In the genomic region with DNA sequence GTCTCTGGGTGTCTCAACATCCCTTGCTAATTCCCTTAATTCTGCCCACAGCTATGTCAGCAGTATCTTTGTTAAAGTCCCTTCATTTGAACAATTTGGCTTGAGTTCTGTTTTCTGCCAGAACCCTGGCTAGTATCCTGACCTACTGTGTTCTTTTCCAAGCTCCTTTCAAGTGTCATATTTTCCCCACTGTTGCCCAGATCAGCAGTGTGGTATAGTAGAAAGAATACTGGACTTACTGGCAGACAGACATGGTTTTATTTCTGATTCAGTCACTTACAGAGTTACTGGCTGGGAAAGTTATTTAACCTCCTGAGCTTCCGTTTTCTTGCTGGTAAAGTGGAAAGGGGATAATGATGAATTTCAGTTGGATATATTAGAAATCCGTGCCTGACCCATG, we compare ENCODE assay signal across 2 cellular contexts.
TF ChIP-seq lines count a peak whose summit lies in the region.

No MANE protein-coding gene starts in this region.

TF ChIP-seq in SK-N-SH, 30 proteins besides CTCF, POLR2A, EP300 and RAD21:
- no peak for TF ChIP-seq NRF1 (IDR thresholded peaks at IDR 0.05; ENCODE audit: low read depth, low read length)
- no peak for TF ChIP-seq TAF1 (IDR thresholded peaks at IDR 0.05; ENCODE audit: borderline replicate concordance, low read depth, low read length)
- TF ChIP-seq TCF12 (IDR thresholded peaks at IDR 0.05) = no peak
- TF ChIP-seq NFIC (IDR thresholded peaks at IDR 0.05; ENCODE audit: borderline replicate concordance) = no peak
- TF ChIP-seq, protein P1, sequence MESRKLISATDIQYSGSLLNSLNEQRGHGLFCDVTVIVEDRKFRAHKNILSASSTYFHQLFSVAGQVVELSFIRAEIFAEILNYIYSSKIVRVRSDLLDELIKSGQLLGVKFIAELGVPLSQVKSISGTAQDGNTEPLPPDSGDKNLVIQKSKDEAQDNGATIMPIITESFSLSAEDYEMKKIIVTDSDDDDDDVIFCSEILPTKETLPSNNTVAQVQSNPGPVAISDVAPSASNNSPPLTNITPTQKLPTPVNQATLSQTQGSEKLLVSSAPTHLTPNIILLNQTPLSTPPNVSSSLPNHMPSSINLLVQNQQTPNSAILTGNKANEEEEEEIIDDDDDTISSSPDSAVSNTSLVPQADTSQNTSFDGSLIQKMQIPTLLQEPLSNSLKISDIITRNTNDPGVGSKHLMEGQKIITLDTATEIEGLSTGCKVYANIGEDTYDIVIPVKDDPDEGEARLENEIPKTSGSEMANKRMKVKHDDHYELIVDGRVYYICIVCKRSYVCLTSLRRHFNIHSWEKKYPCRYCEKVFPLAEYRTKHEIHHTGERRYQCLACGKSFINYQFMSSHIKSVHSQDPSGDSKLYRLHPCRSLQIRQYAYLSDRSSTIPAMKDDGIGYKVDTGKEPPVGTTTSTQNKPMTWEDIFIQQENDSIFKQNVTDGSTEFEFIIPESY (IDR thresholded peaks at IDR 0.05; ENCODE audit: borderline replicate concordance, low read depth) = no peak
- TF ChIP-seq, protein P2, sequence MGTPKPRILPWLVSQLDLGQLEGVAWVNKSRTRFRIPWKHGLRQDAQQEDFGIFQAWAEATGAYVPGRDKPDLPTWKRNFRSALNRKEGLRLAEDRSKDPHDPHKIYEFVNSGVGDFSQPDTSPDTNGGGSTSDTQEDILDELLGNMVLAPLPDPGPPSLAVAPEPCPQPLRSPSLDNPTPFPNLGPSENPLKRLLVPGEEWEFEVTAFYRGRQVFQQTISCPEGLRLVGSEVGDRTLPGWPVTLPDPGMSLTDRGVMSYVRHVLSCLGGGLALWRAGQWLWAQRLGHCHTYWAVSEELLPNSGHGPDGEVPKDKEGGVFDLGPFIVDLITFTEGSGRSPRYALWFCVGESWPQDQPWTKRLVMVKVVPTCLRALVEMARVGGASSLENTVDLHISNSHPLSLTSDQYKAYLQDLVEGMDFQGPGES (IDR thresholded peaks at IDR 0.05; ENCODE audit: low read depth, low read length) = no peak
- TF ChIP-seq JUND (IDR thresholded peaks at IDR 0.05) = no peak
- TF ChIP-seq, protein P3, sequence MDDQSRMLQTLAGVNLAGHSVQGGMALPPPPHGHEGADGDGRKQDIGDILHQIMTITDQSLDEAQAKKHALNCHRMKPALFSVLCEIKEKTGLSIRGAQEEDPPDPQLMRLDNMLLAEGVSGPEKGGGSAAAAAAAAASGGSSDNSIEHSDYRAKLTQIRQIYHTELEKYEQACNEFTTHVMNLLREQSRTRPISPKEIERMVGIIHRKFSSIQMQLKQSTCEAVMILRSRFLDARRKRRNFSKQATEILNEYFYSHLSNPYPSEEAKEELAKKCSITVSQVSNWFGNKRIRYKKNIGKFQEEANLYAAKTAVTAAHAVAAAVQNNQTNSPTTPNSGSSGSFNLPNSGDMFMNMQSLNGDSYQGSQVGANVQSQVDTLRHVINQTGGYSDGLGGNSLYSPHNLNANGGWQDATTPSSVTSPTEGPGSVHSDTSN (IDR thresholded peaks at IDR 0.05) = no peak
- TF ChIP-seq CHD2 (IDR thresholded peaks at IDR 0.05; ENCODE audit: low read length, partially characterized antibody) = no peak
- TF ChIP-seq MXI1 (IDR thresholded peaks at IDR 0.05; ENCODE audit: low read depth, low read length) = no peak
- TF ChIP-seq SMC3 (IDR thresholded peaks at IDR 0.05; ENCODE audit: low read depth, low read length) = no peak
- TF ChIP-seq GATA2 (CRISPR knock-in tag; IDR thresholded peaks at IDR 0.05) = no peak
- TF ChIP-seq, protein P4, sequence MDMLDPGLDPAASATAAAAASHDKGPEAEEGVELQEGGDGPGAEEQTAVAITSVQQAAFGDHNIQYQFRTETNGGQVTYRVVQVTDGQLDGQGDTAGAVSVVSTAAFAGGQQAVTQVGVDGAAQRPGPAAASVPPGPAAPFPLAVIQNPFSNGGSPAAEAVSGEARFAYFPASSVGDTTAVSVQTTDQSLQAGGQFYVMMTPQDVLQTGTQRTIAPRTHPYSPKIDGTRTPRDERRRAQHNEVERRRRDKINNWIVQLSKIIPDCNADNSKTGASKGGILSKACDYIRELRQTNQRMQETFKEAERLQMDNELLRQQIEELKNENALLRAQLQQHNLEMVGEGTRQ (IDR thresholded peaks at IDR 0.05; ENCODE audit: borderline replicate concordance, low read depth, low read length) = no peak
- no peak for TF ChIP-seq RFX5 (IDR thresholded peaks at IDR 0.05; ENCODE audit: low read length)
- TF ChIP-seq POLR2AphosphoS5 (IDR thresholded peaks at IDR 0.05; ENCODE audit: low read depth, low read length) = no peak
- TF ChIP-seq GABPA (IDR thresholded peaks at IDR 0.05; ENCODE audit: low read depth) = no peak
- TF ChIP-seq ELF1 (IDR thresholded peaks at IDR 0.05) = no peak
- TF ChIP-seq TEAD4 (IDR thresholded peaks at IDR 0.05; ENCODE audit: borderline replicate concordance, insufficient read depth) = no peak
- TF ChIP-seq, protein P5, sequence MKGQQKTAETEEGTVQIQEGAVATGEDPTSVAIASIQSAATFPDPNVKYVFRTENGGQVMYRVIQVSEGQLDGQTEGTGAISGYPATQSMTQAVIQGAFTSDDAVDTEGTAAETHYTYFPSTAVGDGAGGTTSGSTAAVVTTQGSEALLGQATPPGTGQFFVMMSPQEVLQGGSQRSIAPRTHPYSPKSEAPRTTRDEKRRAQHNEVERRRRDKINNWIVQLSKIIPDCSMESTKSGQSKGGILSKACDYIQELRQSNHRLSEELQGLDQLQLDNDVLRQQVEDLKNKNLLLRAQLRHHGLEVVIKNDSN (IDR thresholded peaks at IDR 0.05; ENCODE audit: borderline replicate concordance, low read depth) = no peak
- no peak for TF ChIP-seq RXRA (IDR thresholded peaks at IDR 0.05; ENCODE audit: borderline replicate concordance, low read depth)

TF ChIP-seq in SK-N-SH treated with all-trans-retinoic acid at 6 μM for 48 hours, 23 proteins besides CTCF, POLR2A, EP300 and RAD21:
- no peak for TF ChIP-seq ZNF8 (CRISPR knock-in tag; IDR thresholded peaks at IDR 0.05)
- TF ChIP-seq RARB (CRISPR knock-in tag; IDR thresholded peaks at IDR 0.05) = no peak
- TF ChIP-seq OSR1 (CRISPR knock-in tag; IDR thresholded peaks at IDR 0.05) = no peak
- TF ChIP-seq, protein P6, sequence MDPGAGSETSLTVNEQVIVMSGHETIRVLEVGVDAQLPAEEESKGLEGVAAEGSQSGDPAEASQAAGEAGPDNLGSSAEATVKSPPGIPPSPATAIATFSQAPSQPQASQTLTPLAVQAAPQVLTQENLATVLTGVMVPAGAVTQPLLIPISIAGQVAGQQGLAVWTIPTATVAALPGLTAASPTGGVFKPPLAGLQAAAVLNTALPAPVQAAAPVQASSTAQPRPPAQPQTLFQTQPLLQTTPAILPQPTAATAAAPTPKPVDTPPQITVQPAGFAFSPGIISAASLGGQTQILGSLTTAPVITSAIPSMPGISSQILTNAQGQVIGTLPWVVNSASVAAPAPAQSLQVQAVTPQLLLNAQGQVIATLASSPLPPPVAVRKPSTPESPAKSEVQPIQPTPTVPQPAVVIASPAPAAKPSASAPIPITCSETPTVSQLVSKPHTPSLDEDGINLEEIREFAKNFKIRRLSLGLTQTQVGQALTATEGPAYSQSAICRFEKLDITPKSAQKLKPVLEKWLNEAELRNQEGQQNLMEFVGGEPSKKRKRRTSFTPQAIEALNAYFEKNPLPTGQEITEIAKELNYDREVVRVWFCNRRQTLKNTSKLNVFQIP (CRISPR knock-in tag; IDR thresholded peaks at IDR 0.05; ENCODE audit: borderline replicate concordance, low read depth) = no peak
- no peak for TF ChIP-seq ISL1 (CRISPR knock-in tag; IDR thresholded peaks at IDR 0.05)
- no peak for TF ChIP-seq ARNTL (CRISPR knock-in tag; IDR thresholded peaks at IDR 0.05; ENCODE audit: borderline replicate concordance, low read depth)
- TF ChIP-seq PPARA (CRISPR knock-in tag; IDR thresholded peaks at IDR 0.05; ENCODE audit: borderline replicate concordance) = no peak
- no peak for TF ChIP-seq GLIS3 (CRISPR knock-in tag; IDR thresholded peaks at IDR 0.05)
